Comparison of ENCODE assay signal across 8 cellular contexts in the genomic region with DNA sequence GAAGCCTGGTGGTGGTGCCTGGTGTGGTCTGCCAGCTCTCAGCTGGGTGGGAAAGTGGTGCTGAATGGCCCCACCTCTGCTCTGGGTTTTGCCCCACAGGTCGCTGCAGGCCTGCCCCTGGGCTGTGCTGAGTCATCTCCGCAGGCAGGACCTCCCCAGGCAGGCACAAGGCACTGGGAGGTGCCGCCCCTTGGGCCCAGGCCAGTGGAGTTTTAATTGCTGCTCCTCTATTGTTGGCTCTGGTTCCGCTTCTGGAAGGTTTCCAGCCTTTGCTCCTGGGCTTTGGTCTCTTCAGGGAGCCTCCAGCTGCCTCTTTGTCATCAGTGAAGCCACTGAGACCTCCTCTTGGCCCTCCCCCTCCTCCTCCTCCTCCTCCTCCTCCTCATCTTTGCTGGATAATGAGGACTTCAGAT.
DNase-seq lines count a peak whose midpoint lies in the region; ATAC-seq and TF ChIP-seq lines count a peak whose summit lies in the region.

No MANE protein-coding gene starts in this region.

- peaks cover 9% of the 10 kb centered on the region for H3K27me3 Mint-ChIP-seq in nephron progenitor cell (ENCODE audit: low read depth, poor library complexity)

- no peak for TF ChIP-seq POLR2A in GM18505 (IDR thresholded peaks at IDR 0.05; ENCODE audit: borderline replicate concordance, extremely low read depth, insufficient read depth, insufficient read length)

- no peaks in the 10 kb centered on the region for H3K27me3 ChIP-seq in left lung

- H3K36me3 ChIP-seq in left lung = no peaks in the 10 kb centered on the region

- H3K27ac Mint-ChIP-seq in nephron progenitor cell = no peak overlapping the region

- peaks cover 32% of the 10 kb centered on the region for H3K9me3 Mint-ChIP-seq in nephron progenitor cell

- peak; percentile 56 for ATAC-seq in GM19035 (IDR thresholded peaks at IDR 0.05; ENCODE audit: unreplicated experiment)
- ATAC-seq in left lung = peak; percentile 98
- ATAC-seq in GM18505 (IDR thresholded peaks at IDR 0.05; ENCODE audit: unreplicated experiment) = no peak

- H3K4me3 ChIP-seq in left lung = no peak overlapping the region

- peaks cover 0 to 10% of the 10 kb centered on the region in 2 donors for H3K9me3 ChIP-seq in left lung

- DNase-seq in NCI-H1105 treated with DMSO at 0.1 percent for 48 hours (lab: John Stamatoyannopoulos, UW) (peak; percentile 81), amniotic epithelial cell (ENCODE audit: low read depth) (peak; percentile 38), left lung (peak; percentile 76 to 84), SKM-1 treated with dmso at 0.1 percent for 144 hours (lab: John Stamatoyannopoulos, UW; ENCODE audit: unreplicated experiment) (no peak), OCI-M2 (lab: John Stamatoyannopoulos, UW; ENCODE audit: unreplicated experiment) (no peak), nephron progenitor cell (no peak)

- intact Hi-C loops in left lung (cut with DNase I) = no loop called here

- peaks cover 3 to 16% of the 10 kb centered on the region in 2 donors for H3K4me1 ChIP-seq in left lung

- no peak overlapping the region for H3K27ac ChIP-seq in left lung

- H3K36me3 Mint-ChIP-seq in nephron progenitor cell (ENCODE audit: low read depth) = peaks cover 13% of the 10 kb centered on the region

- TF ChIP-seq CTCF in left lung (IDR thresholded peaks at IDR 0.05) (peak in 1 of 2 donors; percentile 16), nephron progenitor cell (IDR thresholded peaks at IDR 0.05) (no peak)

- peaks cover 10% of the 10 kb centered on the region for H3K4me1 Mint-ChIP-seq in nephron progenitor cell

- H3K4me3 Mint-ChIP-seq in nephron progenitor cell = no peak overlapping the region

Comparison
In these comparisons a context has a peak if more than half of its experiments do, and no peak if none do; other contexts are left out.
1. DNase-seq: peak in NCI-H1105 treated with DMSO at 0.1 percent for 48 hours (single experiment), amniotic epithelial cell (single experiment) and left lung (2 of 2); none in SKM-1 treated with dmso at 0.1 percent for 144 hours (single experiment), OCI-M2 (single experiment) and nephron progenitor cell (single experiment).